18 cellular contexts compared by ENCODE assay signal in genomic region chr14:44657153-44657552, GRCh38.
DNase-seq lines count a peak whose midpoint lies in the region; ATAC-seq, FAIRE-seq and TF ChIP-seq lines count a peak whose summit lies in the region.
"Had no signal": no experiment of that assay in that cellular context is flagged by ENCODE, and none has a peak within 500 bp of the region (broad histone marks: within the 10 kb centered on the region; RNA-seq: fewer than 3 reads in every experiment).

No MANE protein-coding gene starts in this region.

- H3K27ac ChIP-seq in right lobe of liver (no peak overlapping the region), HepG2 (ENCODE audit: extremely low read length, insufficient read depth, low read length) (no peak overlapping the region)
- H3K27ac ChIP-seq: BLaER1 treated with 17β-estradiol and CSF1 and Interleukin-3, amounts not matched to agents 10 nM and 100 nM; Peyer's patch had no signal

- POLR2A ChIA-PET in HepG2 (lab: Yijun Ruan, JAX) = no interaction called here

- peak in 3 of 4 donors; percentile 20 to 57 (median 26) for ATAC-seq in right lobe of liver
- no peak for ATAC-seq in HepG2
- ATAC-seq: GM12878, K562, SK-N-SH treated with all-trans-retinoic acid at 6 μM for 48 hours, T-helper 17 cell had no signal

- TF ChIP-seq EP300 in HepG2 (IDR thresholded peaks at IDR 0.05; ENCODE audit: low read depth in 2 of 2, low read length in 2 of 2) (no peak), HepG2 (CRISPR knock-in tag; IDR thresholded peaks at IDR 0.05; ENCODE audit: borderline replicate concordance) (no peak)

- H3K4me3 ChIP-seq in right lobe of liver = no peak overlapping the region
- H3K4me3 ChIP-seq in HepG2 (replicated peaks in 1 of 3; ENCODE audit: insufficient read depth in 1 of 3, low read depth in 2 of 3, low read length in 3 of 3) = no peak overlapping the region
- no peak overlapping the region for H3K4me3 ChIP-seq in fibroblast of the aortic adventitia (ENCODE audit: low read depth, low read length)
- H3K4me3 ChIP-seq: BLaER1 treated with 17β-estradiol and CSF1 and Interleukin-3, amounts not matched to agents 10 nM and 100 nM; GM12878; K562; Peyer's patch had no signal

- no peak for TF ChIP-seq RAD21 in HepG2 (CRISPR knock-in tag; IDR thresholded peaks at IDR 0.05)

- peaks cover 0 to 24% (median 7%) of the 10 kb centered on the region in 4 donors for H3K4me1 ChIP-seq in right lobe of liver
- no peaks in the 10 kb centered on the region for H3K4me1 ChIP-seq in HepG2 (ENCODE audit: insufficient read depth, low read length)
- H3K4me1 ChIP-seq: Peyer's patch had no signal

- H4K20me1 ChIP-seq in HepG2 (ENCODE audit: insufficient read depth, low read length) = no peaks in the 10 kb centered on the region
- H4K20me1 ChIP-seq: BLaER1 treated with 17β-estradiol and CSF1 and Interleukin-3, amounts not matched to agents 10 nM and 100 nM had no signal

- BruUV-seq in HepG2 (replicated peaks; lab: Mats Ljungman, UMichigan) = no TSS peak

- H3K36me3 ChIP-seq in right lobe of liver (no peaks in the 10 kb centered on the region), HepG2 (replicated peaks in 1 of 2; ENCODE audit: control insufficient read depth in 1 of 2, insufficient read depth in 2 of 2, low read length in 2 of 2) (no peaks in the 10 kb centered on the region)
- H3K36me3 ChIP-seq: BLaER1 treated with 17β-estradiol and CSF1 and Interleukin-3, amounts not matched to agents 10 nM and 100 nM; Peyer's patch had no signal

- intact Hi-C loops in right lobe of liver (cut with DNase I) (no loop called here), HepG2 (cut with micrococcal nuclease; ENCODE audit: unreplicated experiment) (loop anchor here (5.0 kb wide), 1 partner anchor 1815 kb away; no protein-coding TSS in a partner anchor)

- DNase-seq in right lobe of liver = no peak
- no peak for DNase-seq in HepG2 (ENCODE audit: low spot score)
- DNase-seq in NCI-H446 (lab: John Stamatoyannopoulos, UW) = peak; percentile 35 to 60
- peak; percentile 31 for DNase-seq in fibroblast of the aortic adventitia (ENCODE audit: low read depth)
- DNase-seq in kidney glomerular epithelial cell (lab: John Stamatoyannopoulos, UW) = no peak
- DNase-seq in cerebellar cortex (ENCODE audit: low spot score) = no peak
- DNase-seq in SHP77 (lab: John Stamatoyannopoulos, UW) = no peak
- DNase-seq: AML-193; CD4-positive, alpha-beta T cell; GDM1; HCEC 1CT; NCI-H2171; Peyer's patch; T-helper 17 cell had no signal

- H3K9ac ChIP-seq in HepG2 (ENCODE audit: insufficient read depth, low read depth, low read length) = no peak overlapping the region
- H3K9ac ChIP-seq: BLaER1 treated with 17β-estradiol and CSF1 and Interleukin-3, amounts not matched to agents 10 nM and 100 nM had no signal

- TF ChIP-seq POLR2A in right lobe of liver (IDR thresholded peaks at IDR 0.05) (no peak), HepG2 (IDR thresholded peaks at IDR 0.05; ENCODE audit: insufficient read depth in 1 of 2, low read depth in 2 of 2, low read length in 2 of 2) (no peak)

- in situ Hi-C loops in HepG2 (cut with HindIII; ENCODE audit: extremely low pct_ligation_motif_present, low pct_unique_long_range_greater_than_20kb) = no loop called here

- H3K9me3 ChIP-seq in right lobe of liver = no peaks in the 10 kb centered on the region
- no peaks in the 10 kb centered on the region for H3K9me3 ChIP-seq in HepG2 (ENCODE audit: low read length)
- H3K9me3 ChIP-seq: BLaER1 treated with 17β-estradiol and CSF1 and Interleukin-3, amounts not matched to agents 10 nM and 100 nM; Peyer's patch had no signal

- no peak overlapping the region for H3K4me2 ChIP-seq in HepG2 (ENCODE audit: low read depth, low read length)
- H3K4me2 ChIP-seq: BLaER1 treated with 17β-estradiol and CSF1 and Interleukin-3, amounts not matched to agents 10 nM and 100 nM had no signal

- H2AFZ ChIP-seq in HepG2 (ENCODE audit: low read length) = no peak overlapping the region

- no peak for FAIRE-seq in HepG2 (lab: Jason Lieb, UNC)
- FAIRE-seq: GM12878, K562 had no signal

- H3K79me2 ChIP-seq in HepG2 (ENCODE audit: insufficient read depth, low read length) = no peaks in the 10 kb centered on the region

- H3K27me3 ChIP-seq in right lobe of liver (no peaks in the 10 kb centered on the region), HepG2 (ENCODE audit: control insufficient read depth in 1 of 2, insufficient read depth in 2 of 2, low read length in 2 of 2) (no peaks in the 10 kb centered on the region)
- H3K27me3 ChIP-seq: BLaER1 treated with 17β-estradiol and CSF1 and Interleukin-3, amounts not matched to agents 10 nM and 100 nM; Peyer's patch had no signal

- CTCF ChIA-PET in HepG2 (lab: Yijun Ruan, JAX; ENCODE audit: low intra/inter-chr PET ratio, low total read pairs) = no interaction called here

- TF ChIP-seq CTCF in right lobe of liver (IDR thresholded peaks at IDR 0.05) (no peak), HepG2 (CRISPR knock-in tag; IDR thresholded peaks at IDR 0.05) (no peak), fibroblast of the aortic adventitia (IDR thresholded peaks at IDR 0.05; ENCODE audit: insufficient read depth, low read length) (no peak)

TF ChIP-seq in HepG2, 621 proteins besides CTCF, POLR2A, EP300 and RAD21 (continues in another document):
- TF ChIP-seq SCMH1 (CRISPR knock-in tag; IDR thresholded peaks at IDR 0.05; ENCODE audit: borderline replicate concordance) (no peak), PATZ1 (CRISPR knock-in tag; IDR thresholded peaks at IDR 0.05) (no peak), ZNF335 (CRISPR knock-in tag; IDR thresholded peaks at IDR 0.05) (no peak), RNF2 (conservative IDR thresholded peaks at IDR 0.05; ENCODE audit: low read depth) (no peak), SRY (CRISPR knock-in tag; IDR thresholded peaks at IDR 0.05) (no peak), MIXL1 (CRISPR knock-in tag; IDR thresholded peaks at IDR 0.05) (no peak), ARID5B (CRISPR knock-in tag; IDR thresholded peaks at IDR 0.05) (no peak), HIVEP1 (CRISPR knock-in tag; IDR thresholded peaks at IDR 0.05) (no peak), ZNF746 (CRISPR knock-in tag; IDR thresholded peaks at IDR 0.05) (no peak), ZNF713 (CRISPR knock-in tag; IDR thresholded peaks at IDR 0.05) (no peak)

Comparison
In these comparisons a context has a peak if more than half of its experiments do, and no peak if none do; other contexts are left out.
1. DNase-seq: peak in NCI-H446 (2 of 2) and fibroblast of the aortic adventitia (single experiment); none in right lobe of liver (0 of 3), HepG2 (single experiment), kidney glomerular epithelial cell (single experiment), cerebellar cortex (single experiment) and SHP77 (0 of 2).